Comparison of ENCODE assay signal across 9 cellular contexts in the genomic region with DNA sequence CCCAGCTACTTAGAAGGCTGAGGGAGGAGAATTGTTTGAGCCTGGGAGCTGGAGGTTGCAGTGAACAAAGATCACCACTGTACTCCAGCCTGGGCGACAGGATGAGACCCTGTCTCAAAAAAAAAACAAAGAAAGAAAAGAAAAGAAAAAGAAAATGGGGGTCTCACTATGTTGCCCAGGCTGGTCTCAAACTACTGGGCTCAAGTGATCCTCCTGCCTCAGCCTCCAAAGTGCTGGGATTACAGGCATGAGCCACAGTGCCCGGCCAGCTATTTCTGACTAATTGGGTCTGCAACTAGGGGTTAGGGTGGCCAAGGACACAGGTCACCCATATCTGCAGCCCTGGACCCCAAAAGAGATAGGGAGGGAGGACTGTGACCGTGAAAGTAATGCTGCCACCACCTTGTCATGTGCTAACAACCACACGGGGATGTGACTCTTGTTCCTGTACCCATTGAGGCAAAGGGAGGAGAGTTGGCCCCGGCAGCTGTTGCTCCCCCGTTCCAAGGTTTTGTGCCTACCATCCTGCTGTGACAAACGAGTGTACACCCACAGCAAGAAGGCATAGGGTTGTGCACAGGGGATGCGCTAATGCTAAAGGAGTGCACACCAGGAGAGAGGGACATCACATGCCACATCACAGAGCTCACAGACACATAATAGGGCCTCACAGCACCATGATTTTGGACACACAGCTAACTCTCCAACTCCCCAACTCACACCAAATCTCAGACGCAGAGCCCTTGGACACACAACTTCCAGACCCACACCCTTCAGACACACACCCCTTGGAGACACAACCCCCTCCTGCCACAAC. TPM values are rescaled to one million over a fixed set of nuclear protein-coding genes. Genes with fewer than 3 reads are reported as not detected.
A peak's percentile ranks its signal among the peaks of the same experiment; 100 is the strongest.
DNase-seq lines count a peak whose midpoint lies in the region; ATAC-seq, FAIRE-seq and TF ChIP-seq lines count a peak whose summit lies in the region.
"Had no signal": no experiment of that assay in that cellular context is flagged by ENCODE, and none has a peak within 500 bp of the region (broad histone marks: within the 10 kb centered on the region; RNA-seq: fewer than 3 reads in every experiment).

No MANE protein-coding gene starts in this region.

- no peak for ATAC-seq in CD4-positive, CD25-positive, alpha-beta regulatory T cell (ENCODE audit: low read depth in 2 of 2)
- no peak for ATAC-seq in GM19455 (IDR thresholded peaks at IDR 0.05; ENCODE audit: unreplicated experiment)

- no peaks in the 10 kb centered on the region for H3K27me3 Mint-ChIP-seq in CD4-positive, CD25-positive, alpha-beta regulatory T cell
- no peaks in the 10 kb centered on the region for H3K27me3 Mint-ChIP-seq in activated naive CD8-positive, alpha-beta T cell treated with anti-CD3 and anti-CD28 coated beads for 36 hours

- H3K36me3 ChIP-seq in CD4-positive, CD25-positive, alpha-beta regulatory T cell (ENCODE audit: control insufficient read depth, insufficient read depth, low read length): no peaks in the 10 kb centered on the region
- H3K36me3 ChIP-seq in HEK293 (ENCODE audit: control insufficient read depth in 2 of 2, insufficient read depth in 1 of 2, low read length in 2 of 2) (no peaks in the 10 kb centered on the region), mucosa of rectum (ENCODE audit: control insufficient read depth in 2 of 2, insufficient read depth in 2 of 2, low read length in 2 of 2) (no peaks in the 10 kb centered on the region), small intestine (ENCODE audit: control insufficient read depth in 2 of 2, insufficient read depth in 2 of 2, low read length in 2 of 2) (no peaks in the 10 kb centered on the region)

- no peak overlapping the region for H3K4me3 ChIP-seq in CD4-positive, CD25-positive, alpha-beta regulatory T cell (ENCODE audit: low read depth, low read length)
- H3K4me3 ChIP-seq in HEK293 (ENCODE audit: low read depth, low read length) (no peak overlapping the region), mucosa of rectum (ENCODE audit: low read length in 2 of 2) (peak overlapping the region; percentile 44 to 45), small intestine (ENCODE audit: low read depth in 1 of 2, low read length in 2 of 2) (peak overlapping the region in 1 of 2 donors; percentile 8)

- H3K27ac Mint-ChIP-seq in CD4-positive, CD25-positive, alpha-beta regulatory T cell: peak overlapping the region in 2 of 3 donors; percentile 54 to 80
- no peak overlapping the region for H3K27ac Mint-ChIP-seq in activated naive CD8-positive, alpha-beta T cell treated with anti-CD3 and anti-CD28 coated beads for 36 hours

- H3K9me3 Mint-ChIP-seq in CD4-positive, CD25-positive, alpha-beta regulatory T cell: no peaks in the 10 kb centered on the region
- H3K9me3 Mint-ChIP-seq in activated naive CD8-positive, alpha-beta T cell treated with anti-CD3 and anti-CD28 coated beads for 36 hours: no peaks in the 10 kb centered on the region

- H3K4me3 Mint-ChIP-seq in CD4-positive, CD25-positive, alpha-beta regulatory T cell: peak overlapping the region; percentile 58 to 79 (median 63)
- H3K4me3 Mint-ChIP-seq in activated naive CD8-positive, alpha-beta T cell treated with anti-CD3 and anti-CD28 coated beads for 36 hours: peak overlapping the region; percentile 0

- H3K27ac ChIP-seq in CD4-positive, CD25-positive, alpha-beta regulatory T cell (ENCODE audit: insufficient read depth, low read length, poor library complexity, severe bottlenecking): no peak overlapping the region
- H3K27ac ChIP-seq in HEK293 (ENCODE audit: extremely low read depth, low read depth, low read length): no peak overlapping the region
- H3K27ac ChIP-seq in mucosa of rectum (ENCODE audit: low read depth in 2 of 2, low read length in 2 of 2): no peak overlapping the region
- H3K27ac ChIP-seq in small intestine (ENCODE audit: low read depth in 1 of 2, low read length in 1 of 2): no peak overlapping the region

- no peaks in the 10 kb centered on the region for H3K9me3 ChIP-seq in CD4-positive, CD25-positive, alpha-beta regulatory T cell (ENCODE audit: control insufficient read depth in 2 of 2, low read length in 2 of 2)
- H3K9me3 ChIP-seq in HEK293 (ENCODE audit: control insufficient read depth, insufficient read depth, low read depth, low read length) (no peaks in the 10 kb centered on the region), mucosa of rectum (ENCODE audit: control insufficient read depth in 2 of 2, low read length in 2 of 2) (no peaks in the 10 kb centered on the region), small intestine (ENCODE audit: control insufficient read depth, low read depth) (no peaks in the 10 kb centered on the region)

- DNase-seq in CD4-positive, CD25-positive, alpha-beta regulatory T cell: no peak
- no peak for DNase-seq in activated naive CD8-positive, alpha-beta T cell treated with anti-CD3 and anti-CD28 coated beads for 36 hours
- DNase-seq in cerebellum (ENCODE audit: low spot score): no peak
- no peak for DNase-seq in EL
- DNase-seq in small intestine: no peak

- 64 to 76% (median 71%) methylated on average over 9 of the region's 9 CpGs for WGBS in small intestine, 3 donors

- H3K27me3 ChIP-seq in CD4-positive, CD25-positive, alpha-beta regulatory T cell (ENCODE audit: control insufficient read depth, insufficient read depth, low read length): no peaks in the 10 kb centered on the region
- no peaks in the 10 kb centered on the region for H3K27me3 ChIP-seq in mucosa of rectum (ENCODE audit: control insufficient read depth in 2 of 2, insufficient read depth in 2 of 2, low read length in 2 of 2)
- H3K27me3 ChIP-seq in small intestine (ENCODE audit: control insufficient read depth in 2 of 2, insufficient read depth in 2 of 2, low read length in 2 of 2): no peaks in the 10 kb centered on the region

- peaks cover 10% of the 10 kb centered on the region for H3K4me1 ChIP-seq in CD4-positive, CD25-positive, alpha-beta regulatory T cell (ENCODE audit: control insufficient read depth, insufficient read depth, low read length, poor library complexity, severe bottlenecking)
- H3K4me1 ChIP-seq in HEK293 (ENCODE audit: control insufficient read depth, insufficient read depth, low read length) (no peaks in the 10 kb centered on the region), mucosa of rectum (ENCODE audit: control insufficient read depth in 2 of 2, insufficient read depth in 2 of 2, low read length in 2 of 2) (peaks cover 5% of the 10 kb centered on the region in 2 donors), small intestine (ENCODE audit: control insufficient read depth in 2 of 2, insufficient read depth in 1 of 2, low read depth in 1 of 2, low read length in 1 of 2) (no peaks in the 10 kb centered on the region)

- H3K36me3 Mint-ChIP-seq in CD4-positive, CD25-positive, alpha-beta regulatory T cell: no peaks in the 10 kb centered on the region
- peaks cover 5% of the 10 kb centered on the region for H3K36me3 Mint-ChIP-seq in activated naive CD8-positive, alpha-beta T cell treated with anti-CD3 and anti-CD28 coated beads for 36 hours

- no peak for FAIRE-seq in small intestine (lab: Jason Lieb, UNC)

- POLR2A ChIA-PET in HEK293 (lab: Yijun Ruan, JAX): interaction anchor here (0.8 to 1.6 kb wide), 3 partner anchors 17 to 34 kb away, joined by 3 to 5 read pairs (median 3); a partner anchor contains a TSS

- CTCF ChIA-PET in HEK293 (lab: Yijun Ruan, JAX): interaction anchor here (0.6 kb wide), 1 partner anchor 87 kb away, joined by 3 read pairs; no protein-coding TSS in a partner anchor

- H3K4me1 Mint-ChIP-seq in CD4-positive, CD25-positive, alpha-beta regulatory T cell: peaks cover 0 to 23% (median 12%) of the 10 kb centered on the region in 4 donors
- peaks cover 9% of the 10 kb centered on the region for H3K4me1 Mint-ChIP-seq in activated naive CD8-positive, alpha-beta T cell treated with anti-CD3 and anti-CD28 coated beads for 36 hours

- peak overlapping the region in 1 of 2 donors; percentile 5 for H3K9ac ChIP-seq in mucosa of rectum (ENCODE audit: low read depth in 1 of 2, low read length in 2 of 2)

- no peak for TF ChIP-seq CTCF in HEK293 (tag by site-specific recombination; IDR thresholded peaks at IDR 0.05)

TF ChIP-seq in HEK293, 187 proteins besides CTCF, POLR2A, EP300 and RAD21:
- no peak for TF ChIP-seq YY2 (tag by site-specific recombination; IDR thresholded peaks at IDR 0.05)
- 0 out of 2 replicates have a peak, but pooled peaks have one; percentile 11 for TF ChIP-seq ZNF121 (tag by site-specific recombination; IDR thresholded peaks at IDR 0.05)

RNA-seq across cellular contexts. Expression of a gene that starts 0.6 kb away (rescaled TPM):
- total RNA-seq in CD4-positive, CD25-positive, alpha-beta regulatory T cell: 3.5 TPM
- polyA plus RNA-seq in CD4-positive, CD25-positive, alpha-beta regulatory T cell: under 1 TPM in 1 of 4 donors, not detected in 3; 0.30 TPM
- total RNA-seq in activated naive CD8-positive, alpha-beta T cell treated with anti-CD3 and anti-CD28 coated beads for 36 hours: 1 to 10 TPM; 1.6 to 2.3 TPM
- total RNA-seq in cerebellum: 0.27 TPM
- 1 to 10 TPM; 1.5 to 3.2 (median 2.5) TPM for polyA plus RNA-seq in small intestine
- total RNA-seq: HT1080 had no signal

RNA-seq across cellular contexts. Expression of a gene that starts 22.5 kb away (rescaled TPM):
- total RNA-seq in CD4-positive, CD25-positive, alpha-beta regulatory T cell: 27.4 TPM
- polyA plus RNA-seq in CD4-positive, CD25-positive, alpha-beta regulatory T cell: 10 to 100 TPM; 20.1 to 28.4 (median 21.8) TPM
- total RNA-seq in activated naive CD8-positive, alpha-beta T cell treated with anti-CD3 and anti-CD28 coated beads for 36 hours: 10 to 100 TPM; 29.8 to 31.1 TPM
- 10.0 TPM for total RNA-seq in cerebellum
- 10 to 100 TPM; 15.1 to 24.7 (median 21.5) TPM for polyA plus RNA-seq in small intestine

RNA-seq across cellular contexts. Expression of a gene that starts 22.6 kb away (rescaled TPM):
- 62.1 TPM for total RNA-seq in CD4-positive, CD25-positive, alpha-beta regulatory T cell
- polyA plus RNA-seq in CD4-positive, CD25-positive, alpha-beta regulatory T cell: 100 to 1,000 TPM in 1 of 4 donors, 10 to 100 TPM in 3; 59.1 to 103 (median 80.7) TPM
- 10 to 100 TPM; 84.6 to 85.4 TPM for total RNA-seq in activated naive CD8-positive, alpha-beta T cell treated with anti-CD3 and anti-CD28 coated beads for 36 hours
- 16.8 TPM for total RNA-seq in cerebellum
- polyA plus RNA-seq in small intestine: 100 to 1,000 TPM in 2 of 3 donors, 10 to 100 TPM in 1; 89.4 to 149 (median 119) TPM

RNA-seq across cellular contexts. Expression of a gene that starts 31.2 kb away (rescaled TPM):
- 15.6 TPM for total RNA-seq in CD4-positive, CD25-positive, alpha-beta regulatory T cell
- 10 to 100 TPM; 24.0 to 26.0 (median 24.8) TPM for polyA plus RNA-seq in CD4-positive, CD25-positive, alpha-beta regulatory T cell
- total RNA-seq in activated naive CD8-positive, alpha-beta T cell treated with anti-CD3 and anti-CD28 coated beads for 36 hours: 10 to 100 TPM; 24.2 to 25.8 TPM
- 10.6 TPM for total RNA-seq in cerebellum
- 10 to 100 TPM in 1 of 3 donors, 1 to 10 TPM in 2; 8.1 to 26.8 (median 9.4) TPM for polyA plus RNA-seq in small intestine

RNA-seq across cellular contexts. Expression of a gene that starts 33.8 kb away (rescaled TPM):
- total RNA-seq in CD4-positive, CD25-positive, alpha-beta regulatory T cell: 17.6 TPM
- 10 to 100 TPM; 20.6 to 31.2 (median 26.8) TPM for polyA plus RNA-seq in CD4-positive, CD25-positive, alpha-beta regulatory T cell
- 10 to 100 TPM; 46.0 to 47.6 TPM for total RNA-seq in activated naive CD8-positive, alpha-beta T cell treated with anti-CD3 and anti-CD28 coated beads for 36 hours
- 5.4 TPM for total RNA-seq in cerebellum
- polyA plus RNA-seq in small intestine: 10 to 100 TPM in 2 of 3 donors, 1 to 10 TPM in 1; 8.1 to 22.9 (median 14.6) TPM

Comparison
In these comparisons a context has a peak if more than half of its experiments do, and no peak if none do; other contexts are left out.
1. H3K4me3 ChIP-seq: peak in mucosa of rectum (2 of 2); none in CD4-positive, CD25-positive, alpha-beta regulatory T cell (single experiment) and HEK293 (single experiment).